35 cellular contexts compared by ENCODE assay signal in genomic region chr20:18237682-18238081, GRCh38.
"Had no signal": no experiment of that assay in that cellular context is flagged by ENCODE, and none has a peak within 500 bp of the region (broad histone marks: within the 10 kb centered on the region; RNA-seq: fewer than 3 reads in every experiment).

No MANE protein-coding gene starts in this region.

- H3K4me2 ChIP-seq: KMS-11 had no signal

- H3K36me3 ChIP-seq: MG63 had no signal

- H3K4me3 ChIP-seq: MG63 had no signal

- H3K27me3 ChIP-seq: MG63 had no signal

- DNase-seq: Karpas-422, Kasumi-1, KG1, MG63, MM.1S, MV-4-11, NCI-H1048, NCI-H1092, NCI-H1092 treated with DMSO at 0.1 percent for 48 hours, NCI-H1105, NCI-H1105 treated with DMSO at 0.1 percent for 48 hours, NCI-H1417, NCI-H1417 treated with DMSO at 0.1 percent for 48 hours, NCI-H1436, NCI-H1436 treated with DMSO at 0.1 percent for 48 hours, NCI-H146, NCI-H1694, NCI-H1694 treated with DMSO at 0.1 percent for 48 hours, NCI-H187, NCI-H187 treated with DMSO at 0.1 percent for 48 hours, NCI-H1930, NCI-H2029, NCI-H2029 treated with DMSO at 0.1 percent for 48 hours, NCI-H2081, NCI-H2081 treated with DMSO at 0.1 percent for 48 hours, NCI-H2107, NCI-H2171, NCI-H2171 treated with DMSO at 0.1 percent for 48 hours, NCI-H2227 treated with DMSO at 0.1 percent for 48 hours, NCI-H226, NCI-H345, NCI-H446, NCI-H446 treated with DMSO at 0.1 percent for 48 hours, NCI-H510A had no signal

- H3K27ac ChIP-seq: KMS-11 had no signal

- H3K9ac ChIP-seq: KMS-11 had no signal

- H3K9me3 ChIP-seq: MG63 had no signal
